ENCODE assay signal across 1 cellular context in genomic region chr3:43691120-43692002, GRCh38.
TF ChIP-seq lines count a peak whose summit lies in the region.

No MANE protein-coding gene starts in this region.

TF ChIP-seq in HEK293, 187 proteins besides CTCF, POLR2A, EP300 and RAD21 (continued from another document):
- no peak for TF ChIP-seq GLIS2 (tag by site-specific recombination; IDR thresholded peaks at IDR 0.05)
- TF ChIP-seq SP3 (tag by site-specific recombination; IDR thresholded peaks at IDR 0.05) = 0 out of 2 replicates have a peak, but pooled peaks have one; percentile 11
- TF ChIP-seq ZSCAN23 (tag by site-specific recombination; IDR thresholded peaks at IDR 0.05) = no peak
- TF ChIP-seq ZNF24 (tag by site-specific recombination; IDR thresholded peaks at IDR 0.05) = no peak
- TF ChIP-seq REST (tag by site-specific recombination; IDR thresholded peaks at IDR 0.05) = peak; percentile 69
- TF ChIP-seq SP2 (tag by site-specific recombination; IDR thresholded peaks at IDR 0.05) = peak; percentile 72
- TF ChIP-seq KLF8 (tag by site-specific recombination; IDR thresholded peaks at IDR 0.05) = no peak
- TF ChIP-seq ZBTB20 (tag by site-specific recombination; IDR thresholded peaks at IDR 0.05) = peak; percentile 53
- peak; percentile 69 for TF ChIP-seq IKZF3 (tag by site-specific recombination; IDR thresholded peaks at IDR 0.05)
